9 cellular contexts compared by ENCODE assay signal in genomic region chr19:46412983-46413261, GRCh38. TPM values are rescaled to one million over a fixed set of nuclear protein-coding genes. Genes with fewer than 3 reads are reported as not detected.
DNase-seq lines count a peak whose midpoint lies in the region; ATAC-seq and TF ChIP-seq lines count a peak whose summit lies in the region.
"Had no signal": no experiment of that assay in that cellular context is flagged by ENCODE, and none has a peak within 500 bp of the region (broad histone marks: within the 10 kb centered on the region; RNA-seq: fewer than 3 reads in every experiment).

No MANE protein-coding gene starts in this region.

- WGBS in HUES64: 0% methylated on average over 10 of the region's 10 CpGs
- WGBS in lower leg skin, 2 donors: 6 to 7% methylated on average over 10 of the region's 10 CpGs
- WGBS in spleen, 5 donors: 5 to 20% (median 10%) methylated on average over 10 of the region's 10 CpGs; no CpG with 5 or more reads in 1 of the 5 donors

- H3K9ac ChIP-seq in HUES64 (ENCODE audit: low read depth, low read length): peak overlapping the region; percentile 80

- H3K36me3 ChIP-seq in HUES64 (ENCODE audit: insufficient read depth, low read length): peaks cover 7% of the 10 kb centered on the region
- no peaks in the 10 kb centered on the region for H3K36me3 ChIP-seq in spleen

- H3K27me3 ChIP-seq in HUES64 (ENCODE audit: insufficient read depth, low read length) (peaks cover 18% of the 10 kb centered on the region; the same call in 1 of the 2 replicates), spleen (replicated peaks in 1 of 7) (peaks cover 0 to 95% (median 42%) of the 10 kb centered on the region in 7 donors)

- H3K4me3 ChIP-seq in HUES64 (ENCODE audit: low read length): peak overlapping the region; percentile 79
- peak overlapping the region; percentile 78 for H3K4me3 ChIP-seq in coronary artery
- peak overlapping the region; percentile 11 for H3K4me3 ChIP-seq in lower leg skin (ENCODE audit: low read depth, poor library complexity, severe bottlenecking)
- H3K4me3 ChIP-seq in spleen: peak overlapping the region in 7 of 8 donors; percentile 15 to 61 (median 28)

- TF ChIP-seq CTCF in coronary artery (IDR thresholded peaks at IDR 0.05) (no peak), lower leg skin (IDR thresholded peaks at IDR 0.05) (no peak), spleen (IDR thresholded peaks at IDR 0.05 in 8 of 11, conservative IDR thresholded peaks at IDR 0.05 in 3 of 11) (no peak)

- H3K27ac ChIP-seq in HUES64 (ENCODE audit: low read depth, low read length) (peak overlapping the region; percentile 71; the same call in 1 of the 2 replicates), coronary artery (peak overlapping the region; percentile 53 to 81), spleen (peak overlapping the region in 5 of 8 donors; percentile 6 to 51 (median 43))

- H3K9me3 ChIP-seq in HUES64 (ENCODE audit: insufficient read depth, low read depth, low read length): no peaks in the 10 kb centered on the region
- H3K9me3 ChIP-seq in spleen: no peaks in the 10 kb centered on the region

- ATAC-seq in HG02763 (IDR thresholded peaks at IDR 0.05; ENCODE audit: unreplicated experiment): no peak

- H3K4me1 ChIP-seq in HUES64 (ENCODE audit: insufficient read depth, low read length): peaks cover 6% of the 10 kb centered on the region; the same call in 1 of the 2 replicates
- peaks cover 3 to 53% (median 26%) of the 10 kb centered on the region in 6 donors for H3K4me1 ChIP-seq in spleen

- DNase-seq in coronary artery (ENCODE audit: low spot score): no peak
- no peak for DNase-seq in lower leg skin (ENCODE audit: low spot score in 2 of 2)
- no peak for DNase-seq in spleen
- DNase-seq in stimulated activated CD4-positive, alpha-beta T cell treated with anti-CD3 and anti-CD28 coated beads, Interleukin-2, amount 100 ng/mL, for 48 hours: no peak
- no peak for DNase-seq in activated CD4-positive, alpha-beta T cell treated with anti-CD3 and anti-CD28 coated beads, Interleukin-2, amount 50 U/mL, for 48 hours
- DNase-seq in SIG-M5 treated with dmso at 0.1 percent for 504 hours (lab: John Stamatoyannopoulos, UW; ENCODE audit: unreplicated experiment): no peak

- intact Hi-C loops in lower leg skin (cut with DNase I; ENCODE audit: low total_unique reads): no loop called here
- intact Hi-C loops in spleen (cut with DNase I; ENCODE audit: low total_unique reads): no loop called here

- TF ChIP-seq POLR2A in lower leg skin (IDR thresholded peaks at IDR 0.05) (no peak), spleen (IDR thresholded peaks at IDR 0.05) (no peak)

RNA-seq across cellular contexts. Expression of gene CCDC8, which starts 0.4 kb away (rescaled TPM):
- polyA plus RNA-seq in HUES64 (2013, experiment 1 of 2): 13.7 TPM
- 14.9 TPM for polyA plus RNA-seq in HUES64 (2013, experiment 2 of 2)
- total RNA-seq in lower leg skin (10 to 100 TPM in 1 of 4 donors, 1 to 10 TPM in 3; 1.1 to 11.5 (median 4.2) TPM), spleen (1 to 10 TPM; 1.7 to 4.4 (median 2.6) TPM)
- 1 to 10 TPM in 2 of 3 donors, under 1 TPM in 1; 0.46 to 1.2 (median 1.1) TPM for polyA plus RNA-seq in spleen

RNA-seq across cellular contexts. Expression of gene PNMA8C, which starts 15.8 kb away (rescaled TPM):
- 0.60 TPM for polyA plus RNA-seq in HUES64 (2013, experiment 1 of 2)
- polyA plus RNA-seq in HUES64 (2013, experiment 2 of 2): 0.51 TPM
- not detected for total RNA-seq in lower leg skin
- total RNA-seq in spleen: not detected
- polyA plus RNA-seq in spleen: under 1 TPM in 1 of 3 donors, not detected in 2; 0.03 TPM
- total RNA-seq: glomerular endothelial cell had no signal

RNA-seq across cellular contexts. Expression of gene PNMA8A, which starts 58.4 kb away (rescaled TPM):
- 22.9 TPM for polyA plus RNA-seq in HUES64 (2013, experiment 1 of 2)
- polyA plus RNA-seq in HUES64 (2013, experiment 2 of 2): 26.9 TPM
- total RNA-seq in lower leg skin: 1 to 10 TPM in 3 of 4 donors, under 1 TPM in 1; 0.30 to 4.0 (median 2.7) TPM
- total RNA-seq in spleen: 1 to 10 TPM in 4 of 7 donors, under 1 TPM in 3; 0.20 to 2.7 (median 1.7) TPM
- 1 to 10 TPM in 1 of 3 donors, under 1 TPM in 2; 0.13 to 1.8 (median 0.19) TPM for polyA plus RNA-seq in spleen

Comparison
In these comparisons a context has a peak if more than half of its experiments do, and no peak if none do; other contexts are left out.
1. H3K4me3 ChIP-seq: peak in every context shown above with its lines; median percentile 79 in HUES64; 78 in coronary artery; 28 in spleen; 11 in lower leg skin.